In genomic region chrX:19906293-19906692, GRCh38 we compare ENCODE assay signal across 20 cellular contexts. TPM values are rescaled to one million over a fixed set of nuclear protein-coding genes. Genes with fewer than 3 reads are reported as not detected.
DNase-seq lines count a peak whose midpoint lies in the region; ATAC-seq, FAIRE-seq and TF ChIP-seq lines count a peak whose summit lies in the region.
"Had no signal": no experiment of that assay in that cellular context is flagged by ENCODE, and none has a peak within 500 bp of the region (broad histone marks: within the 10 kb centered on the region; RNA-seq: fewer than 3 reads in every experiment).

No MANE protein-coding gene starts in this region.

- no peaks in the 10 kb centered on the region for H3K36me3 ChIP-seq in right lobe of liver
- H3K36me3 ChIP-seq: esophagus muscularis mucosa, gastroesophageal sphincter, HAP-1, tibial artery had no signal

- WGBS in right lobe of liver (ENCODE audit: insufficient coverage, low coverage, low lambda C conversion rate, missing lambda C conversion rate) = 10% methylated on average over 3 of the region's 3 CpGs

- no peaks in the 10 kb centered on the region for H3K4me1 ChIP-seq in right lobe of liver
- H3K4me1 ChIP-seq: esophagus muscularis mucosa, gastroesophageal sphincter, HAP-1, tibial artery had no signal

- no peak for TF ChIP-seq POLR2A in GM12891 (IDR thresholded peaks at IDR 0.05; ENCODE audit: low read depth, low read length)
- no peak for TF ChIP-seq POLR2A in right lobe of liver (IDR thresholded peaks at IDR 0.05)

- peak; percentile 74 for FAIRE-seq in GM12891 (lab: Jason Lieb, UNC)

- no peak for TF ChIP-seq CTCF in right lobe of liver (IDR thresholded peaks at IDR 0.05)

- DNase-seq in GM12891 (ENCODE audit: insufficient read length, low spot score) (no peak), Kasumi-1 (lab: John Stamatoyannopoulos, UW) (peak; percentile 6 to 10), RPMI8226 (peak; percentile 40), right lobe of liver (no peak), AG20443 (ENCODE audit: low spot score) (no peak)
- DNase-seq in activated naive CD4-positive, alpha-beta T cell treated with anti-CD3 and anti-CD28 coated beads, Interleukin-2, amount 50 U/mL, for 16 hours = no peak
- DNase-seq: activated naive CD4-positive, alpha-beta T cell treated with anti-CD3 and anti-CD28 coated beads for 36 hours; cerebellar nuclear complex; effector CD4-positive, alpha-beta T cell; NCI-H2107; NCI-H526 treated with DMSO at 0.1 percent for 48 hours; stimulated activated CD4-positive, alpha-beta T cell treated with anti-CD3 and anti-CD28 coated beads, Interleukin-2, amount 100 ng/mL, for 24 hours; stimulated activated naive CD8-positive, alpha-beta T cell treated with anti-CD3 and anti-CD28 coated beads, Interleukin-15, Interleukin-2, amounts not matched to agents 100 U/mL and 50 U/mL, for 24 hours; tibial artery had no signal

- peak; percentile 36 to 84 (median 54) for ATAC-seq in right lobe of liver
- ATAC-seq in GM21717 (IDR thresholded peaks at IDR 0.05; ENCODE audit: unreplicated experiment) = no peak
- ATAC-seq: gastroesophageal sphincter; Panc1; SK-N-SH treated with all-trans-retinoic acid at 6 μM for 48 hours; stimulated activated naive CD8-positive, alpha-beta T cell treated with anti-CD3 and anti-CD28 coated beads, Interleukin-15, Interleukin-2, amounts not matched to agents 100 U/mL and 50 U/mL, for 24 hours had no signal

- intact Hi-C loops in right lobe of liver (cut with DNase I) = loop anchor here in 1 of 2 donors (10.0 kb wide), 1 partner anchor 159 kb away; no protein-coding TSS in a partner anchor

- no peak overlapping the region for H3K27ac ChIP-seq in right lobe of liver
- H3K27ac ChIP-seq: esophagus muscularis mucosa, gastroesophageal sphincter, tibial artery had no signal

- no peaks in the 10 kb centered on the region for H3K9me3 ChIP-seq in right lobe of liver
- H3K9me3 ChIP-seq: esophagus muscularis mucosa, gastroesophageal sphincter, HAP-1, tibial artery had no signal

- H3K4me3 ChIP-seq in right lobe of liver = no peak overlapping the region
- H3K4me3 ChIP-seq: esophagus muscularis mucosa, gastroesophageal sphincter, HAP-1, tibial artery had no signal

- H3K27me3 ChIP-seq in right lobe of liver = peaks cover 0 to 6% of the 10 kb centered on the region in 2 donors
- H3K27me3 ChIP-seq: esophagus muscularis mucosa, gastroesophageal sphincter, tibial artery had no signal

TF ChIP-seq in GM12891, 5 proteins besides CTCF, POLR2A, EP300 and RAD21:
- TF ChIP-seq PAX5 (IDR thresholded peaks at IDR 0.05; ENCODE audit: insufficient read depth, low read length, severe bottlenecking) (no peak), POU2F2 (IDR thresholded peaks at IDR 0.05; ENCODE audit: low read depth, low read length) (no peak), POLR2AphosphoS5 (IDR thresholded peaks at IDR 0.05; ENCODE audit: low read depth, low read length) (no peak), TAF1 (IDR thresholded peaks at IDR 0.05; ENCODE audit: low read depth, low read length) (no peak), SPI1 (IDR thresholded peaks at IDR 0.05; ENCODE audit: low read depth, low read length) (no peak)
TF ChIP-seq in GM12891: peak in this region for 0.

RNA-seq across cellular contexts. Expression of gene SH3KBP1, which starts 18.9 kb away (rescaled TPM):
- polyA plus RNA-seq in GM12891 (2012; ENCODE audit: low read depth, missing spikeins) = 103 TPM
- 10 to 100 TPM in 2 of 6 experiments, 1 to 10 TPM in 4; 7.3 to 14.1 (median 8.9) TPM for total RNA-seq in right lobe of liver

Comparison
In these comparisons a context has a peak if more than half of its experiments do, and no peak if none do; other contexts are left out.
1. DNase-seq: peak in Kasumi-1 (2 of 2) and RPMI8226 (single experiment); none in GM12891 (single experiment), right lobe of liver (0 of 3), activated naive CD4-positive, alpha-beta T cell treated with anti-CD3 and anti-CD28 coated beads, Interleukin-2, amount 50 U/mL, for 16 hours (single experiment) and AG20443 (single experiment).